Comparison of ENCODE assay signal across 12 cellular contexts in genomic region chr9:96478829-96479371, GRCh38. TPM values are rescaled to one million over a fixed set of nuclear protein-coding genes. Genes with fewer than 3 reads are reported as not detected.
DNase-seq lines count a peak whose midpoint lies in the region; ATAC-seq and TF ChIP-seq lines count a peak whose summit lies in the region.
"Had no signal": no experiment of that assay in that cellular context is flagged by ENCODE, and none has a peak within 500 bp of the region (broad histone marks: within the 10 kb centered on the region; RNA-seq: fewer than 3 reads in every experiment).

No MANE protein-coding gene starts in this region.

- ATAC-seq in GM19438 (IDR thresholded peaks at IDR 0.05; ENCODE audit: low read depth, unreplicated experiment) (peak; percentile 76), HG03103 (IDR thresholded peaks at IDR 0.05; ENCODE audit: low read depth, unreplicated experiment) (peak; percentile 72)
- peak; percentile 61 for ATAC-seq in activated naive CD8-positive, alpha-beta T cell treated with anti-CD3 and anti-CD28 coated beads, Interleukin-2, amount 50 U/mL, for 24 hours
- ATAC-seq: mucosa of descending colon, T-cell had no signal

- H3K9me3 Mint-ChIP-seq in activated naive CD8-positive, alpha-beta T cell treated with anti-CD3 and anti-CD28 coated beads, Interleukin-2, amount 50 U/mL, for 24 hours: no peaks in the 10 kb centered on the region
- no peaks in the 10 kb centered on the region for H3K9me3 Mint-ChIP-seq in glutamatergic neuron (ENCODE audit: unreplicated experiment)
- H3K9me3 Mint-ChIP-seq: IgD-negative memory B cell, T-cell had no signal

- DNase-seq in EH (ENCODE audit: low read depth): peak; percentile 64
- peak; percentile 13 for DNase-seq in activated naive CD8-positive, alpha-beta T cell treated with anti-CD3 and anti-CD28 coated beads, Interleukin-2, amount 50 U/mL, for 24 hours
- no peak for DNase-seq in NCI-H2081 treated with DMSO at 0.1 percent for 48 hours (lab: John Stamatoyannopoulos, UW)
- no peak for DNase-seq in islet precursor cell
- no peak for DNase-seq in glutamatergic neuron
- DNase-seq in NCI-H2171 treated with DMSO at 0.1 percent for 48 hours (lab: John Stamatoyannopoulos, UW): no peak
- DNase-seq: dorsolateral prefrontal cortex, mucosa of descending colon, T-cell had no signal

- peaks cover 13% of the 10 kb centered on the region for H3K36me3 Mint-ChIP-seq in activated naive CD8-positive, alpha-beta T cell treated with anti-CD3 and anti-CD28 coated beads, Interleukin-2, amount 50 U/mL, for 24 hours (ENCODE audit: low read depth)
- no peaks in the 10 kb centered on the region for H3K36me3 Mint-ChIP-seq in glutamatergic neuron (ENCODE audit: unreplicated experiment)

- H3K4me1 Mint-ChIP-seq in activated naive CD8-positive, alpha-beta T cell treated with anti-CD3 and anti-CD28 coated beads, Interleukin-2, amount 50 U/mL, for 24 hours: peaks cover 18% of the 10 kb centered on the region
- H3K4me1 Mint-ChIP-seq in glutamatergic neuron (ENCODE audit: low read depth, unreplicated experiment): no peaks in the 10 kb centered on the region

- no peaks in the 10 kb centered on the region for H3K27me3 Mint-ChIP-seq in activated naive CD8-positive, alpha-beta T cell treated with anti-CD3 and anti-CD28 coated beads, Interleukin-2, amount 50 U/mL, for 24 hours
- H3K27me3 Mint-ChIP-seq in glutamatergic neuron (ENCODE audit: unreplicated experiment): no peaks in the 10 kb centered on the region
- H3K27me3 Mint-ChIP-seq: IgD-negative memory B cell, T-cell had no signal

- no peak for TF ChIP-seq CTCF in glutamatergic neuron (IDR thresholded peaks at IDR 0.05; ENCODE audit: partially characterized antibody, unreplicated experiment)

- no peak overlapping the region for H3K4me3 Mint-ChIP-seq in activated naive CD8-positive, alpha-beta T cell treated with anti-CD3 and anti-CD28 coated beads, Interleukin-2, amount 50 U/mL, for 24 hours
- no peak overlapping the region for H3K4me3 Mint-ChIP-seq in glutamatergic neuron (ENCODE audit: unreplicated experiment)
- H3K4me3 Mint-ChIP-seq: T-cell had no signal

- H3K27ac Mint-ChIP-seq in activated naive CD8-positive, alpha-beta T cell treated with anti-CD3 and anti-CD28 coated beads, Interleukin-2, amount 50 U/mL, for 24 hours: peak overlapping the region; percentile 81
- no peak overlapping the region for H3K27ac Mint-ChIP-seq in glutamatergic neuron (ENCODE audit: unreplicated experiment)
- H3K27ac Mint-ChIP-seq: IgD-negative memory B cell had no signal

RNA-seq across cellular contexts. Expression of gene HABP4, which starts 28.9 kb away (rescaled TPM):
- total RNA-seq in glutamatergic neuron (ENCODE audit: unreplicated experiment): 21.4 TPM

Comparison
In these comparisons a context has a peak if more than half of its experiments do, and no peak if none do; other contexts are left out.
1. DNase-seq: peak in EH (single experiment) and activated naive CD8-positive, alpha-beta T cell treated with anti-CD3 and anti-CD28 coated beads, Interleukin-2, amount 50 U/mL, for 24 hours (single experiment); none in NCI-H2081 treated with DMSO at 0.1 percent for 48 hours (single experiment), islet precursor cell (single experiment), glutamatergic neuron (single experiment) and NCI-H2171 treated with DMSO at 0.1 percent for 48 hours (single experiment).
2. Peak in every context shown above with its lines, with median percentiles within 50 percentile points of each other: ATAC-seq.